Comparison of ENCODE assay signal across 8 cellular contexts in the genomic region with DNA sequence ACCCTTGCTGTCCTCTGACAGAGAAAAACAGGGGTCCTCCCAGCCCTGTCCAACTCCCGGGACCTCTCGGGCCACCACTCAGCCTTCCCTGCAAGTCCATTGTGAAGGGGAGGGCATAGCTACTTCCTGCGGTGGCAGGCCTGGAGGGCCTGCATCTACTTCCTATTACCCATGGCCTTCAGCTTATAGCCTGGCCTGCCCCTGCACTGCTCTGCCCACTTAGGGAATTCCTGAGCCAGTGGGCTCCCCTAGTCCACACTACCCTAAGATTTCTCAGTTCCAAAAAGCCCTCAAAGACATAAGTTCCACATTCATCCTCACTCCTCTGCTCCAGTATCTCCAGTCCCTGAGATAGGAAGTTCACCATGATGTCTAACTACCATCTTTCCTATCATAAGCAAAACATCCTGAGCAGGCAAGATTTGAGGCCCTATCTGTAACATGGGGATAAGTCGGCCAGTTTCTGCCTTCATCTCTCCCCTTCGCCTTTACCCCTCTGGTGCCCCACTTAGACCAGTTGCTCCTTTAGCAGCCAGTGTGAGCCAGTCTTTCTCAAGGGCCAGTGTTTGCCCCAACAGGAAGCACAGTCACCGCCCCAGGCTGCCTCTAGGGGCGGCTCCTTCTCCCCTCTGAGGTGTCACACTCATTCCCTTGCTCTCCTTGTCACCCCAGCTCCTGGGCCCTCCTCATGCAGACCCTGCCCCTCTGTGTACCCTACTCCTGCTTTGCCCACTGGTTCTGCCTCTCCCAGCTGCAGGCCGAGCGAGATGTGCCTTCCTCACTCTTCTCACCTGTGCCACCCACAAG. TPM values are rescaled to one million over a fixed set of nuclear protein-coding genes. Genes with fewer than 3 reads are reported as not detected.
A peak's percentile ranks its signal among the peaks of the same experiment; 100 is the strongest.
DNase-seq lines count a peak whose midpoint lies in the region; ATAC-seq and TF ChIP-seq lines count a peak whose summit lies in the region.

No MANE protein-coding gene starts in this region.

- H3K4me1 ChIP-seq in adrenal gland (replicated peaks in 1 of 2) (peaks cover 80 to 100% of the 10 kb centered on the region in 2 donors), right lobe of liver (peaks cover 0 to 27% (median 0%) of the 10 kb centered on the region in 4 donors), upper lobe of right lung (peaks cover 97% of the 10 kb centered on the region)

- H3K27me3 ChIP-seq in adrenal gland, result no peaks in the 10 kb centered on the region
- H3K27me3 ChIP-seq in right lobe of liver, result no peaks in the 10 kb centered on the region
- H3K27me3 ChIP-seq in upper lobe of right lung, result no peaks in the 10 kb centered on the region

- peak; percentile 61 for TF ChIP-seq CTCF in GM12872 (IDR thresholded peaks at IDR 0.05; ENCODE audit: insufficient read depth, low read depth, low read length)
- TF ChIP-seq CTCF in adrenal gland (IDR thresholded peaks at IDR 0.05), result peak in 2 of 6 experiments; percentile 14
- TF ChIP-seq CTCF in right lobe of liver (IDR thresholded peaks at IDR 0.05), result no peak
- no peak for TF ChIP-seq CTCF in upper lobe of right lung (IDR thresholded peaks at IDR 0.05)

- intact Hi-C loops in adrenal gland (cut with DNase I), result no loop called here
- intact Hi-C loops in right lobe of liver (cut with DNase I), result no loop called here
- intact Hi-C loops in upper lobe of right lung (cut with DNase I), result no loop called here

- H3K36me3 ChIP-seq in adrenal gland (replicated peaks in 1 of 2) (peaks cover 0 to 15% of the 10 kb centered on the region in 2 donors), right lobe of liver (no peaks in the 10 kb centered on the region), upper lobe of right lung (no peaks in the 10 kb centered on the region)

- DNase-seq in OCI-M1 (lab: John Stamatoyannopoulos, UW) (peak; percentile 38), adrenal gland (peak in 1 of 7 donors; percentile 25), right lobe of liver (no peak), upper lobe of right lung (no peak), NCI-H1048 (lab: John Stamatoyannopoulos, UW) (no peak), retina (no peak), NCI-H69 (lab: John Stamatoyannopoulos, UW) (no peak)

- ATAC-seq in right lobe of liver, result peak; percentile 14 to 41 (median 32)
- peak; percentile 22 for ATAC-seq in upper lobe of right lung

- no peak overlapping the region for H3K4me3 ChIP-seq in adrenal gland
- H3K4me3 ChIP-seq in right lobe of liver, result no peak overlapping the region
- H3K4me3 ChIP-seq in upper lobe of right lung, result no peak overlapping the region

- H3K9me3 ChIP-seq in adrenal gland (replicated peaks in 1 of 3), result no peaks in the 10 kb centered on the region
- H3K9me3 ChIP-seq in right lobe of liver, result no peaks in the 10 kb centered on the region
- no peaks in the 10 kb centered on the region for H3K9me3 ChIP-seq in upper lobe of right lung

- WGBS in adrenal gland, 4 donors, result 54 to 71% (median 61%) methylated on average over 6 to 9 of the region's 9 CpGs
- 73% methylated on average over 5 of the region's 9 CpGs for WGBS in right lobe of liver (ENCODE audit: insufficient coverage, low coverage, low lambda C conversion rate, missing lambda C conversion rate)

- TF ChIP-seq POLR2A in adrenal gland (IDR thresholded peaks at IDR 0.05) (no peak), right lobe of liver (IDR thresholded peaks at IDR 0.05) (no peak)

- peak overlapping the region in 4 of 5 donors; percentile 30 to 98 (median 92) for H3K27ac ChIP-seq in adrenal gland
- H3K27ac ChIP-seq in right lobe of liver, result peak overlapping the region in 2 of 3 donors; percentile 12 to 40
- H3K27ac ChIP-seq in upper lobe of right lung, result peak overlapping the region; percentile 97

RNA-seq across cellular contexts. Expression of gene HDAC7, which starts 10.9 kb away (rescaled TPM):
- total RNA-seq in adrenal gland (100 to 1,000 TPM in 5 of 8 donors, 10 to 100 TPM in 3; 66.6 to 178 (median 147) TPM), right lobe of liver (10 to 100 TPM in 2 of 6 experiments, 1 to 10 TPM in 4; 6.6 to 18.8 (median 8.4) TPM), upper lobe of right lung (135 TPM)
- 100 to 1,000 TPM; 110 to 184 (median 164) TPM for polyA plus RNA-seq in adrenal gland

RNA-seq across cellular contexts. Expression of gene SLC48A1, which starts 35.7 kb away (rescaled TPM):
- total RNA-seq in adrenal gland (10 to 100 TPM; 52.5 to 91.9 (median 73.6) TPM), right lobe of liver (10 to 100 TPM; 12.4 to 20.4 (median 18.0) TPM), upper lobe of right lung (40.9 TPM)
- 10 to 100 TPM; 36.3 to 51.0 (median 44.8) TPM for polyA plus RNA-seq in adrenal gland

RNA-seq across cellular contexts. Expression of gene RAPGEF3, which starts 50.1 kb away (rescaled TPM):
- 10 to 100 TPM in 3 of 8 donors, 1 to 10 TPM in 5; 2.4 to 14.6 (median 9.3) TPM for total RNA-seq in adrenal gland
- polyA plus RNA-seq in adrenal gland, result 10 to 100 TPM in 2 of 3 donors, 1 to 10 TPM in 1; 1.4 to 69.4 (median 43.8) TPM
- 1 to 10 TPM in 5 of 6 experiments, under 1 TPM in 1; 0.81 to 4.6 (median 2.6) TPM for total RNA-seq in right lobe of liver
- 69.6 TPM for total RNA-seq in upper lobe of right lung

Comparison
In these comparisons a context has a peak if more than half of its experiments do, and no peak if none do; other contexts are left out.
1. H3K27ac ChIP-seq: peak in every context shown above with its lines; median percentile 97 in upper lobe of right lung; 92 in adrenal gland; 26 in right lobe of liver.